Comparison of ENCODE assay signal across 19 cellular contexts in genomic region chr1:164648211-164649080, GRCh38.
DNase-seq lines count a peak whose midpoint lies in the region; ATAC-seq and TF ChIP-seq lines count a peak whose summit lies in the region.
"Had no signal": no experiment of that assay in that cellular context is flagged by ENCODE, and none has a peak within 500 bp of the region (broad histone marks: within the 10 kb centered on the region; RNA-seq: fewer than 3 reads in every experiment).

No MANE protein-coding gene starts in this region.

- peaks cover 2% of the 10 kb centered on the region for H3K4me1 Mint-ChIP-seq in activated naive CD4-positive, alpha-beta T cell treated with anti-CD3 and anti-CD28 coated beads, Interleukin-2, amount 10 ng/mL, durations not matched to agents 7 days and 5 days
- H3K4me1 Mint-ChIP-seq: CD4-positive, CD25-positive, alpha-beta regulatory T cell had no signal

- no peaks in the 10 kb centered on the region for H3K9me3 ChIP-seq in SK-N-SH
- no peaks in the 10 kb centered on the region for H3K9me3 ChIP-seq in breast epithelium
- H3K9me3 ChIP-seq in transverse colon, result no peaks in the 10 kb centered on the region
- H3K9me3 ChIP-seq in mucosa of descending colon, result no peaks in the 10 kb centered on the region
- H3K9me3 ChIP-seq: MG63, upper lobe of left lung had no signal

- no peak overlapping the region for H3K27ac Mint-ChIP-seq in activated naive CD4-positive, alpha-beta T cell treated with anti-CD3 and anti-CD28 coated beads, Interleukin-2, amount 10 ng/mL, durations not matched to agents 7 days and 5 days
- H3K27ac Mint-ChIP-seq: activated CD4-positive, alpha-beta T cell treated with anti-CD3 and anti-CD28 coated beads, Interleukin-2, amount 10 ng/mL, durations not matched to agents 24 days and 14 days; activated T-cell treated with anti-CD3 and anti-CD28 coated beads, Interleukin-2, amount 50 U/mL, for 24 hours; CD4-positive, CD25-positive, alpha-beta regulatory T cell; T-helper 2 cell treated with Interferon-gamma antibody and Interleukin-4, amounts not matched to agents 5 μg/mL and 100 μg/mL, for 36 hours had no signal

- intact Hi-C loops in breast epithelium (cut with DNase I; ENCODE audit: low total_unique reads) (no loop called here), transverse colon (cut with DNase I; ENCODE audit: low total_unique reads) (loop anchor here (10.0 kb wide), 1 partner anchor 126 kb away; no protein-coding TSS in a partner anchor), mucosa of descending colon (cut with DNase I, micrococcal nuclease) (no loop called here)

- DNase-seq in SK-N-SH (peak; percentile 41), breast epithelium (ENCODE audit: low spot score in 2 of 2) (no peak), left kidney (ENCODE audit: low read depth, low spot score) (peak; percentile 40), transverse colon (no peak), mucosa of descending colon (no peak)
- DNase-seq in activated naive CD4-positive, alpha-beta T cell treated with anti-CD3 and anti-CD28 coated beads, Interleukin-2, amount 10 ng/mL, durations not matched to agents 7 days and 5 days, result no peak
- DNase-seq: activated CD4-positive, alpha-beta T cell treated with anti-CD3 and anti-CD28 coated beads, Interleukin-2, amount 10 ng/mL, durations not matched to agents 24 days and 14 days; activated T-cell treated with anti-CD3 and anti-CD28 coated beads, Interleukin-2, amount 50 U/mL, for 24 hours; amniotic stem cell; CD4-positive, CD25-positive, alpha-beta regulatory T cell; MG63; NCI-H2081; NCI-H774; stimulated activated CD8-positive, alpha-beta memory T cell treated with anti-CD3 and anti-CD28 coated beads, Interleukin-4, amount 100 ng/mL, for 48 hours had no signal

- H3K9me2 ChIP-seq in SK-N-SH, result no peaks in the 10 kb centered on the region

- no peak overlapping the region for H3K4me2 ChIP-seq in SK-N-SH

- ATAC-seq in SK-N-SH treated with all-trans-retinoic acid at 6 μM for 48 hours (no peak), GM18520 (IDR thresholded peaks at IDR 0.05; ENCODE audit: unreplicated experiment) (no peak), mucosa of descending colon (no peak)

- POLR2A ChIA-PET in SK-N-SH (lab: Yijun Ruan, JAX), result no interaction called here

- no peak overlapping the region for H3K9ac ChIP-seq in SK-N-SH

- peaks cover 0 to 2% of the 10 kb centered on the region in 2 experiments for H3K36me3 ChIP-seq in SK-N-SH (replicated peaks in 1 of 2; ENCODE audit: control insufficient read depth in 1 of 2, insufficient read depth in 2 of 2, low read length in 1 of 2)
- H3K36me3 ChIP-seq in breast epithelium, result no peaks in the 10 kb centered on the region
- H3K36me3 ChIP-seq in transverse colon, result no peaks in the 10 kb centered on the region
- H3K36me3 ChIP-seq in mucosa of descending colon (ENCODE audit: low read depth), result no peaks in the 10 kb centered on the region
- H3K36me3 ChIP-seq: MG63, upper lobe of left lung had no signal

- H3K27me3 ChIP-seq in SK-N-SH (ENCODE audit: insufficient read depth) (no peaks in the 10 kb centered on the region), breast epithelium (no peaks in the 10 kb centered on the region), transverse colon (no peaks in the 10 kb centered on the region)
- H3K27me3 ChIP-seq: MG63, upper lobe of left lung had no signal

- no peak for TF ChIP-seq EP300 in SK-N-SH (IDR thresholded peaks at IDR 0.05; ENCODE audit: borderline replicate concordance in 1 of 2, low read depth in 1 of 2, low read length in 1 of 2)
- no peak for TF ChIP-seq EP300 in transverse colon (IDR thresholded peaks at IDR 0.05; ENCODE audit: low read depth)

- no peaks in the 10 kb centered on the region for H3K27me3 Mint-ChIP-seq in activated naive CD4-positive, alpha-beta T cell treated with anti-CD3 and anti-CD28 coated beads, Interleukin-2, amount 10 ng/mL, durations not matched to agents 7 days and 5 days
- H3K27me3 Mint-ChIP-seq: activated CD4-positive, alpha-beta T cell treated with anti-CD3 and anti-CD28 coated beads, Interleukin-2, amount 10 ng/mL, durations not matched to agents 24 days and 14 days; activated T-cell treated with anti-CD3 and anti-CD28 coated beads, Interleukin-2, amount 50 U/mL, for 24 hours; CD4-positive, CD25-positive, alpha-beta regulatory T cell had no signal

- H3K4me3 Mint-ChIP-seq in activated naive CD4-positive, alpha-beta T cell treated with anti-CD3 and anti-CD28 coated beads, Interleukin-2, amount 10 ng/mL, durations not matched to agents 7 days and 5 days, result no peak overlapping the region
- H3K4me3 Mint-ChIP-seq: activated CD4-positive, alpha-beta T cell treated with anti-CD3 and anti-CD28 coated beads, Interleukin-2, amount 10 ng/mL, durations not matched to agents 24 days and 14 days; activated T-cell treated with anti-CD3 and anti-CD28 coated beads, Interleukin-2, amount 50 U/mL, for 24 hours; CD4-positive, CD25-positive, alpha-beta regulatory T cell; T-helper 2 cell treated with Interferon-gamma antibody and Interleukin-4, amounts not matched to agents 5 μg/mL and 100 μg/mL, for 36 hours had no signal

- H2AFZ ChIP-seq in SK-N-SH (ENCODE audit: low read depth), result no peak overlapping the region

- H3K79me2 ChIP-seq in SK-N-SH (ENCODE audit: insufficient read depth), result no peaks in the 10 kb centered on the region

- 91% methylated on average over 4 of the region's 4 CpGs for WGBS in SK-N-SH (ENCODE audit: low lambda C conversion rate)
- 60 to 72% methylated on average over 4 of the region's 4 CpGs for WGBS in transverse colon (ENCODE audit: low coverage in 1 of 2), 2 donors

- no peak overlapping the region for H3K4me3 ChIP-seq in SK-N-SH (ENCODE audit: low read depth in 2 of 2, low read length in 1 of 2)
- peak overlapping the region in 1 of 3 donors; percentile 16 for H3K4me3 ChIP-seq in breast epithelium
- H3K4me3 ChIP-seq in transverse colon, result no peak overlapping the region
- no peak overlapping the region for H3K4me3 ChIP-seq in mucosa of descending colon
- H3K4me3 ChIP-seq: MG63, upper lobe of left lung had no signal

- in situ Hi-C loops in transverse colon (cut with MboI; ENCODE audit: low pct_ligation_motif_present in 1 of 4, low pct_unique_long_range_greater_than_20kb in 1 of 4, low sequenced_read_pairs in 3 of 4), result loop anchor here in 1 of 4 donors (25.0 kb wide), 1 partner anchor 139 kb away; no protein-coding TSS in a partner anchor

- CTCF ChIA-PET in SK-N-SH (lab: Yijun Ruan, JAX), result no interaction called here
- CTCF ChIA-PET in activated naive CD4-positive, alpha-beta T cell treated with anti-CD3 and anti-CD28 coated beads, Interleukin-2, amount 10 ng/mL, durations not matched to agents 7 days and 5 days (lab: Charles Lee), result no interaction called here

- TF ChIP-seq POLR2A in breast epithelium (IDR thresholded peaks at IDR 0.05) (no peak), transverse colon (IDR thresholded peaks at IDR 0.05) (no peak)

- H4K20me1 ChIP-seq in SK-N-SH (ENCODE audit: insufficient read depth), result no peaks in the 10 kb centered on the region

- no peaks in the 10 kb centered on the region for H3K36me3 Mint-ChIP-seq in activated naive CD4-positive, alpha-beta T cell treated with anti-CD3 and anti-CD28 coated beads, Interleukin-2, amount 10 ng/mL, durations not matched to agents 7 days and 5 days
- H3K36me3 Mint-ChIP-seq: CD4-positive, CD25-positive, alpha-beta regulatory T cell had no signal

- H3K27ac ChIP-seq in SK-N-SH (ENCODE audit: low read depth in 2 of 2, low read length in 1 of 2) (no peak overlapping the region), breast epithelium (peak overlapping the region; percentile 56 to 65), transverse colon (peak overlapping the region; percentile 62 to 80 (median 74))
- H3K27ac ChIP-seq: 22Rv1 had no signal

- no peak for TF ChIP-seq CTCF in SK-N-SH (IDR thresholded peaks at IDR 0.05)
- TF ChIP-seq CTCF in breast epithelium (IDR thresholded peaks at IDR 0.05), result no peak
- no peak for TF ChIP-seq CTCF in transverse colon (IDR thresholded peaks at IDR 0.05)
- TF ChIP-seq CTCF in mucosa of descending colon (IDR thresholded peaks at IDR 0.05), result no peak

- TF ChIP-seq RAD21 in SK-N-SH (IDR thresholded peaks at IDR 0.05; ENCODE audit: low read length), result no peak

- no peaks in the 10 kb centered on the region for H3K9me3 Mint-ChIP-seq in activated naive CD4-positive, alpha-beta T cell treated with anti-CD3 and anti-CD28 coated beads, Interleukin-2, amount 10 ng/mL, durations not matched to agents 7 days and 5 days
- H3K9me3 Mint-ChIP-seq: activated CD4-positive, alpha-beta T cell treated with anti-CD3 and anti-CD28 coated beads, Interleukin-2, amount 10 ng/mL, durations not matched to agents 24 days and 14 days; activated T-cell treated with anti-CD3 and anti-CD28 coated beads, Interleukin-2, amount 50 U/mL, for 24 hours; T-helper 2 cell treated with Interferon-gamma antibody and Interleukin-4, amounts not matched to agents 5 μg/mL and 100 μg/mL, for 36 hours had no signal

- H3K4me1 ChIP-seq in SK-N-SH (ENCODE audit: control insufficient read depth in 1 of 2, insufficient read depth in 2 of 2, low read depth in 1 of 2, low read length in 1 of 2) (peaks cover 13 to 22% of the 10 kb centered on the region in 2 experiments; a peak in 3 of 4 replicates), breast epithelium (peaks cover 0 to 9% of the 10 kb centered on the region in 2 donors), transverse colon (peaks cover 52 to 90% (median 63%) of the 10 kb centered on the region in 4 donors), mucosa of descending colon (ENCODE audit: low read depth) (peaks cover 53% of the 10 kb centered on the region)

- H3F3A ChIP-seq in SK-N-SH (replicated peaks; ENCODE audit: insufficient read depth), result peaks cover 7% of the 10 kb centered on the region

TF ChIP-seq in SK-N-SH, 30 proteins besides CTCF, POLR2A, EP300 and RAD21:
- peak; percentile 47 for TF ChIP-seq GATA2 (CRISPR knock-in tag; IDR thresholded peaks at IDR 0.05)
- no peak for TF ChIP-seq RFX5 (IDR thresholded peaks at IDR 0.05; ENCODE audit: low read length)

TF ChIP-seq in SK-N-SH treated with all-trans-retinoic acid at 6 μM for 48 hours, 23 proteins besides CTCF, POLR2A, EP300 and RAD21 (continues in another document):
- no peak for TF ChIP-seq TOX (CRISPR knock-in tag; IDR thresholded peaks at IDR 0.05; ENCODE audit: borderline replicate concordance)
- no peak for TF ChIP-seq TCF4 (CRISPR knock-in tag; IDR thresholded peaks at IDR 0.05; ENCODE audit: borderline replicate concordance)
- no peak for TF ChIP-seq CSDC2 (CRISPR knock-in tag; IDR thresholded peaks at IDR 0.05)
- TF ChIP-seq CREB5 (CRISPR knock-in tag; IDR thresholded peaks at IDR 0.05; ENCODE audit: low read depth), result no peak
- no peak for TF ChIP-seq ZNF565 (CRISPR knock-in tag; conservative IDR thresholded peaks at IDR 0.05; ENCODE audit: low read depth)

Comparison
In these comparisons a context has a peak if more than half of its experiments do, and no peak if none do; other contexts are left out.
1. DNase-seq: peak in SK-N-SH (single experiment) and left kidney (single experiment); none in breast epithelium (0 of 2), transverse colon (single experiment), activated naive CD4-positive, alpha-beta T cell treated with anti-CD3 and anti-CD28 coated beads, Interleukin-2, amount 10 ng/mL, durations not matched to agents 7 days and 5 days (single experiment) and mucosa of descending colon (0 of 3).
2. H3K27ac ChIP-seq: peak in breast epithelium (2 of 2) and transverse colon (4 of 4); none in SK-N-SH (0 of 2).